ENCODE assay signal across 16 cellular contexts in the genomic region with DNA sequence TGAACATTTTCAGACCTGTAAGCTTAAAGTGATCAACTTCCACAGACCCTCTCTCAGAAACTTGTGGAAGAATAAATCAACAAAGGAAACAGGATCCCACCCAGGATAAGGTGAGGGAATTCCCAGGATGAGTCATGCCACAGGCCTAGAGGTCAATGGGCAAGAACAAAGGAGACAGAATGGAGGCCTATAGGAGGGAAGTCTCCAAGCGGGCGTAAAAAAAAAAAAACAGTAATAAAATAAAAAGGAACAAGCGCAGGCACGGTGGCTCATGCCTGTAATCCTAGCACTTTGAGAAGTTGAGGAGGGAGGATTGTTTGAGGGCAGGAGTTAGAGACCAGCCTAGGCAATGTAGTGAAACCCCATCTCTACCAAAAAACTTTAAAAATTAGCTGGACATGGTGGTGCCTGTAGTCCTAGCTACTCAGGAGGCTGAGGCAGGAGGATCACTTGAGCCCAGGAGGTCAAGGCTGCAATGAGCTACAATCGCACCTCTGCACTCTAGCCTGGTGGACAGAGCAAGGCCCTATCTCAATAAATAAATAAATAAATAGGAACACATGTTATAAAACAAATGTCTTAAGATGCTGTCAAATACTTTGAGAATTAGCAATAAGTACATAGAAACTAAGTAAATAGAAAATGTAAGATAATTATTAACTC. TPM values are rescaled to one million over a fixed set of nuclear protein-coding genes. Genes with fewer than 3 reads are reported as not detected.
DNase-seq lines count a peak whose midpoint lies in the region; ATAC-seq and TF ChIP-seq lines count a peak whose summit lies in the region.
"Had no signal": no experiment of that assay in that cellular context is flagged by ENCODE, and none has a peak within 500 bp of the region (broad histone marks: within the 10 kb centered on the region; RNA-seq: fewer than 3 reads in every experiment).

No MANE protein-coding gene starts in this region.

- no peaks in the 10 kb centered on the region for H3K79me2 ChIP-seq in neural progenitor cell (ENCODE audit: low read depth)

- peaks cover 4% of the 10 kb centered on the region; the same call in 1 of the 2 replicates for H3K9me3 ChIP-seq in NT2/D1 (ENCODE audit: insufficient read depth, low read length)
- no peaks in the 10 kb centered on the region for H3K9me3 ChIP-seq in esophagus (ENCODE audit: control insufficient read depth in 2 of 2, insufficient read depth in 1 of 2, low read depth in 1 of 2, low read length in 1 of 2)
- no peaks in the 10 kb centered on the region for H3K9me3 ChIP-seq in neural progenitor cell (ENCODE audit: low read depth)

- POLR2A ChIA-PET in T-cell (lab: Charles Lee) = no interaction called here

- no peak overlapping the region for H3K27ac Mint-ChIP-seq in neural progenitor cell
- H3K27ac Mint-ChIP-seq in T-cell = no peak overlapping the region
- H3K27ac Mint-ChIP-seq: activated CD4-positive, alpha-beta T cell treated with anti-CD3 and anti-CD28 coated beads, Interleukin-2, amount 10 ng/mL, durations not matched to agents 7 days and 5 days; activated T-cell treated with anti-CD3 and anti-CD28 coated beads, Interleukin-2, amount 50 U/mL, for 72 hours; memory B cell had no signal

- CTCF ChIA-PET in T-cell (lab: Charles Lee) = no interaction called here

- H3K4me3 ChIP-seq in NT2/D1 (ENCODE audit: insufficient read length, low read depth) (no peak overlapping the region), esophagus (ENCODE audit: low read depth in 1 of 2, low read length in 2 of 2) (no peak overlapping the region), neural progenitor cell (no peak overlapping the region)

- no peaks in the 10 kb centered on the region for H3K36me3 ChIP-seq in NT2/D1 (ENCODE audit: insufficient read depth, insufficient read length, low read length)
- H3K36me3 ChIP-seq in esophagus (ENCODE audit: control insufficient read depth in 2 of 2, insufficient read depth in 2 of 2, low read length in 1 of 2) = no peaks in the 10 kb centered on the region
- H3K36me3 ChIP-seq in neural progenitor cell = no peaks in the 10 kb centered on the region

- no peak overlapping the region for H3K9ac ChIP-seq in NT2/D1 (ENCODE audit: insufficient read length, low read depth)
- no peak overlapping the region for H3K9ac ChIP-seq in neural progenitor cell

- H4K20me1 ChIP-seq in neural progenitor cell (ENCODE audit: low read depth) = peaks cover 3% of the 10 kb centered on the region

- peaks cover 4% of the 10 kb centered on the region for H3F3A ChIP-seq in neural progenitor cell (ENCODE audit: low read depth)

- no peak for TF ChIP-seq CTCF in neural progenitor cell (IDR thresholded peaks at IDR 0.05)

- H3K4me1 ChIP-seq in NT2/D1 (ENCODE audit: insufficient read depth, insufficient read length) (peaks cover 4% of the 10 kb centered on the region), esophagus (ENCODE audit: control insufficient read depth in 2 of 2, insufficient read depth in 2 of 2, low read length in 1 of 2) (peaks cover 2 to 3% of the 10 kb centered on the region in 2 donors), neural progenitor cell (peaks cover 32% of the 10 kb centered on the region)

- H3K27ac ChIP-seq in esophagus (ENCODE audit: low read depth in 2 of 2, low read length in 1 of 2) (peak overlapping the region; percentile 15 to 39), neural progenitor cell (no peak overlapping the region)

- H3K4me3 Mint-ChIP-seq in neural progenitor cell (peak overlapping the region; percentile 62), T-cell (no peak overlapping the region)
- H3K4me3 Mint-ChIP-seq: activated CD4-positive, alpha-beta T cell treated with anti-CD3 and anti-CD28 coated beads, Interleukin-2, amount 10 ng/mL, durations not matched to agents 7 days and 5 days; activated T-cell treated with anti-CD3 and anti-CD28 coated beads, Interleukin-2, amount 50 U/mL, for 72 hours; memory B cell had no signal

- no peaks in the 10 kb centered on the region for H3K36me3 Mint-ChIP-seq in neural progenitor cell
- H3K36me3 Mint-ChIP-seq in T-cell = peaks cover 5% of the 10 kb centered on the region

- H3K27me3 ChIP-seq in NT2/D1 (ENCODE audit: insufficient read depth, insufficient read length) = peaks cover 2% of the 10 kb centered on the region
- no peaks in the 10 kb centered on the region for H3K27me3 ChIP-seq in esophagus (ENCODE audit: control insufficient read depth in 1 of 2, insufficient read depth in 2 of 2, low read length in 2 of 2)
- no peaks in the 10 kb centered on the region for H3K27me3 ChIP-seq in neural progenitor cell

- peak overlapping the region; percentile 16 for H3K4me2 ChIP-seq in neural progenitor cell

- H3K9me3 Mint-ChIP-seq in neural progenitor cell (peaks cover 5% of the 10 kb centered on the region), T-cell (peaks cover 0 to 7% (median 0%) of the 10 kb centered on the region in 3 donors)

- DNase-seq in DMS53 treated with DMSO at 0.1 percent for 48 hours (lab: John Stamatoyannopoulos, UW; ENCODE audit: unreplicated experiment) (peak; percentile 71), NT2/D1 (ENCODE audit: low read depth, low spot score) (peak; percentile 36), neural progenitor cell (ENCODE audit: low spot score) (peak; percentile 71), T-cell (no peak), NAMALWA (ENCODE audit: low spot score) (no peak)
- DNase-seq in stimulated activated CD4-positive, alpha-beta T cell treated with anti-CD3 and anti-CD28 coated beads, Interleukin-4, amount 100 ng/mL, for 1 hour = no peak
- DNase-seq: activated CD4-positive, alpha-beta T cell treated with anti-CD3 and anti-CD28 coated beads, Interleukin-2, amount 10 ng/mL, durations not matched to agents 7 days and 5 days; activated T-cell treated with anti-CD3 and anti-CD28 coated beads, Interleukin-2, amount 50 U/mL, for 72 hours; DMS153; MM.1S; SHP77 treated with DMSO at 0.1 percent for 48 hours; stimulated activated naive CD8-positive, alpha-beta T cell treated with anti-CD3 and anti-CD28 coated beads, Interleukin-15, Interleukin-2, amounts not matched to agents 100 U/mL and 50 U/mL, for 24 hours; T1000 had no signal

- ATAC-seq in T-cell (replicated peaks in 1 of 4) (no peak), GM19452 (IDR thresholded peaks at IDR 0.05; ENCODE audit: unreplicated experiment) (no peak)
- ATAC-seq: activated T-cell treated with anti-CD3 and anti-CD28 coated beads, Interleukin-2, amount 50 U/mL, for 72 hours; stimulated activated naive CD8-positive, alpha-beta T cell treated with anti-CD3 and anti-CD28 coated beads, Interleukin-15, Interleukin-2, amounts not matched to agents 100 U/mL and 50 U/mL, for 24 hours had no signal

- peaks cover 16% of the 10 kb centered on the region for H3K4me1 Mint-ChIP-seq in neural progenitor cell
- H3K4me1 Mint-ChIP-seq in T-cell = no peaks in the 10 kb centered on the region
- H3K4me1 Mint-ChIP-seq: activated CD4-positive, alpha-beta T cell treated with anti-CD3 and anti-CD28 coated beads, Interleukin-2, amount 10 ng/mL, durations not matched to agents 7 days and 5 days; memory B cell had no signal

- no peak overlapping the region for H2AFZ ChIP-seq in neural progenitor cell (replicated peaks)

- peaks cover 24% of the 10 kb centered on the region for H3K27me3 Mint-ChIP-seq in neural progenitor cell (ENCODE audit: insufficient read depth, low read depth)
- peaks cover 5 to 16% of the 10 kb centered on the region in 2 donors for H3K27me3 Mint-ChIP-seq in T-cell

- 63 to 75% methylated on average over 5 of the region's 5 CpGs for WGBS in esophagus, 2 donors

RNA-seq across cellular contexts. Expression of a gene that starts 8.4 kb away (rescaled TPM):
- polyA plus RNA-seq in esophagus = 10 to 100 TPM; 32.7 to 66.3 TPM
- 10.1 and 16.1 TPM in 2 replicates for total RNA-seq in neural progenitor cell (ENCODE audit: low replicate concordance)
- total RNA-seq in T-cell = 1 to 10 TPM in 4 of 5 donors, under 1 TPM in 1; 0.98 to 2.4 (median 1.8) TPM

Comparison
In these comparisons a context has a peak if more than half of its experiments do, and no peak if none do; other contexts are left out.
1. DNase-seq: peak in DMS53 treated with DMSO at 0.1 percent for 48 hours (single experiment), NT2/D1 (single experiment) and neural progenitor cell (single experiment); none in T-cell (0 of 34), stimulated activated CD4-positive, alpha-beta T cell treated with anti-CD3 and anti-CD28 coated beads, Interleukin-4, amount 100 ng/mL, for 1 hour (single experiment) and NAMALWA (single experiment).